ENCODE assay signal across 1 cellular context in the genomic region with DNA sequence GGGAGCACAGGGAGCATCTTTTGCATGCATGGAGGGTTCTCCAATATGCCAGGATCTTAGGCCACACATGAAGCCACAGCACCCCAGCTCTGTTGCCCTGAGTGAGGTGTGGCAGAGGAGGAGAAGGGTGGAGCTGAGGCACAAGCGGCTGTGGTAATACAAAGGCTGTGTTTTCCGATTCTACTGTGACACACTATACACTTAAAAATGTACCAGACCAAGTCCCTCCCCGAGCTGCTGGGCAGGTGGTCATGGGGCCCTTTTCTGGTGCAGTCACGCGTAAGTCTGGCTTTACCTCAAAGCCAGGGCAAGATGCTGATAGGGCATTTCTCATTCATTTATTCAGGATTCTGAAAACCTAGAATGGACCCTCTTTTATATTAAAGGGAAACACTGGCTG.
TF ChIP-seq lines count a peak whose summit lies in the region.

No MANE protein-coding gene starts in this region.

TF ChIP-seq in K562, 482 proteins besides CTCF, POLR2A, EP300 and RAD21 (continued from another document):
- TF ChIP-seq, protein P1, sequence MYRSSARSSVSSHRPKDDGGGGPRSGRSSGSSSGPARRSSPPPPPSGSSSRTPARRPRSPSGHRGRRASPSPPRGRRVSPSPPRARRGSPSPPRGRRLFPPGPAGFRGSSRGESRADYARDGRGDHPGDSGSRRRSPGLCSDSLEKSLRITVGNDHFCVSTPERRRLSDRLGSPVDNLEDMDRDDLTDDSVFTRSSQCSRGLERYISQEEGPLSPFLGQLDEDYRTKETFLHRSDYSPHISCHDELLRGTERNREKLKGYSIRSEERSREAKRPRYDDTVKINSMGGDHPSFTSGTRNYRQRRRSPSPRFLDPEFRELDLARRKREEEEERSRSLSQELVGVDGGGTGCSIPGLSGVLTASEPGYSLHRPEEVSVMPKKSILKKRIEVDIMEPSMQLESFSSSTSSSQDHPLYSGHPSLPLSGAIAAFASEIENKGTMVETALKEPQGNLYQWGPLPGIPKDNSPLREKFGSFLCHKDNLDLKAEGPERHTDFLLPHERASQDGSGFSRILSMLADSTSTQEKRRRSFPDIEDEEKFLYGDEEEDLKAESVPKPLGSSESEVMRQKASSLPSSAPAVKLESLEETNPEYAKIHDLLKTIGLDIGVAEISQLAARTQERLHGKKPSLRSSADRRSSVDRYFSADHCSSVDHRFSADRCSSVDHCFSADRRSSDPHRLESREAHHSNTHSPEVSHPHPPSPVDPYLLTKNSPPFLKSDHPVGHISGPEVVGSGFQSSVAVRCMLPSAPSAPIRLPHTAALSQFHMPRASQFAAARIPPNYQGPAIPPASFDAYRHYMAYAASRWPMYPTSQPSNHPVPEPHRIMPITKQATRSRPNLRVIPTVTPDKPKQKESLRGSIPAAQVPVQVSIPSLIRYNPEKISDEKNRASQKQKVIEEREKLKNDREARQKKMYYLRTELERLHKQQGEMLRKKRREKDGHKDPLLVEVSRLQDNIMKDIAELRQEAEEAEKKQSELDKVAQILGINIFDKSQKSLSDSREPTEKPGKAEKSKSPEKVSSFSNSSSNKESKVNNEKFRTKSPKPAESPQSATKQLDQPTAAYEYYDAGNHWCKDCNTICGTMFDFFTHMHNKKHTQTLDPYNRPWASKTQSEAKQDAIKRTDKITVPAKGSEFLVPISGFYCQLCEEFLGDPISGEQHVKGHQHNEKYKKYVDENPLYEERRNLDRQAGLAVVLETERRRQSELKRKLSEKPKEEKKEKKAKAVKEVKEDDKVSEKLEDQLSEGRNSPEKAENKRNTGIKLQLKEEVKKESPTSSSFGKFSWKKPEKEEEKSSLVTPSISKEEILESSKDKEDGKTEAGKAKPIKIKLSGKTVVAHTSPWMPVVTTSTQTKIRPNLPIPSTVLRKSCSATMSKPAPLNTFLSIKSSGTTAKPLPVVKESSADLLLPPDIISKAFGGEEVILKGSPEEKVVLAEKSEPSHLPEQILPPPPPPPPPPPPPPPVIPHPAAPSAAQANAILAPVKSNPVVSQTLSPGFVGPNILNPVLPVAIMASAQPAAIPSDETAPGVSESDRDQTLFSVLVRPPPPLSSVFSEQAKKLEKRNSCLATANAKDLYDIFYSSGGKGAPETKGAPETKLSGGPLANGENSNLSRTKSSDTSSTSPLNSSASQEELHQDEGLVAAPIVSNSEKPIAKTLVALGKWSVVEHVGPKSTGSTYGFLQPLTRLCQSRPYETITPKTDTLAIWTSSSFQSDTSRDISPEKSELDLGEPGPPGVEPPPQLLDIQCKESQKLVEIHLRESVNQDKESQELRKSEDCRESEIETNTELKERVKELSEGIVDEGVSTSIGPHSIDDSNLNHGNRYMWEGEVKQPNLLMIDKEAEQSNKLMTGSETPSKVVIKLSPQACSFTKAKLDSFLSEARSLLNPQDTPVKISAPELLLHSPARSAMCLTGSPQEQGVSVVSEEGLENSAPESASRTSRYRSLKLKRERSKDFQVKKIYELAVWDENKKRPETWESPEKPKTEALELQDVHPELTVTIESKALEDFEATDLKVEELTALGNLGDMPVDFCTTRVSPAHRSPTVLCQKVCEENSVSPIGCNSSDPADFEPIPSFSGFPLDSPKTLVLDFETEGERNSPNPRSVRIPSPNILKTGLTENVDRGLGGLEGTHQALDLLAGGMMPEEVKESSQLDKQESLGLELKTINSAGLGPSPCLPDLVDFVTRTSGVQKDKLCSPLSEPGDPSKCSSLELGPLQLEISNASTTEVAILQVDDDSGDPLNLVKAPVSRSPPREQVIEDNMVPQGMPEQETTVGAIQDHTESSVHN (IDR thresholded peaks at IDR 0.05; ENCODE audit: borderline replicate concordance in 1 of 2, low read depth in 1 of 2) = no peak
- TF ChIP-seq, protein P2, sequence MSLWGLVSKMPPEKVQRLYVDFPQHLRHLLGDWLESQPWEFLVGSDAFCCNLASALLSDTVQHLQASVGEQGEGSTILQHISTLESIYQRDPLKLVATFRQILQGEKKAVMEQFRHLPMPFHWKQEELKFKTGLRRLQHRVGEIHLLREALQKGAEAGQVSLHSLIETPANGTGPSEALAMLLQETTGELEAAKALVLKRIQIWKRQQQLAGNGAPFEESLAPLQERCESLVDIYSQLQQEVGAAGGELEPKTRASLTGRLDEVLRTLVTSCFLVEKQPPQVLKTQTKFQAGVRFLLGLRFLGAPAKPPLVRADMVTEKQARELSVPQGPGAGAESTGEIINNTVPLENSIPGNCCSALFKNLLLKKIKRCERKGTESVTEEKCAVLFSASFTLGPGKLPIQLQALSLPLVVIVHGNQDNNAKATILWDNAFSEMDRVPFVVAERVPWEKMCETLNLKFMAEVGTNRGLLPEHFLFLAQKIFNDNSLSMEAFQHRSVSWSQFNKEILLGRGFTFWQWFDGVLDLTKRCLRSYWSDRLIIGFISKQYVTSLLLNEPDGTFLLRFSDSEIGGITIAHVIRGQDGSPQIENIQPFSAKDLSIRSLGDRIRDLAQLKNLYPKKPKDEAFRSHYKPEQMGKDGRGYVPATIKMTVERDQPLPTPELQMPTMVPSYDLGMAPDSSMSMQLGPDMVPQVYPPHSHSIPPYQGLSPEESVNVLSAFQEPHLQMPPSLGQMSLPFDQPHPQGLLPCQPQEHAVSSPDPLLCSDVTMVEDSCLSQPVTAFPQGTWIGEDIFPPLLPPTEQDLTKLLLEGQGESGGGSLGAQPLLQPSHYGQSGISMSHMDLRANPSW (CRISPR knock-in tag; IDR thresholded peaks at IDR 0.05) = no peak
- TF ChIP-seq PREB (CRISPR knock-in tag; IDR thresholded peaks at IDR 0.05) (no peak), C11orf30 (IDR thresholded peaks at IDR 0.05; ENCODE audit: low read depth) (peak; percentile 29; the same call in 1 of the 2 replicates)
